15 cellular contexts compared by ENCODE assay signal in the genomic region with DNA sequence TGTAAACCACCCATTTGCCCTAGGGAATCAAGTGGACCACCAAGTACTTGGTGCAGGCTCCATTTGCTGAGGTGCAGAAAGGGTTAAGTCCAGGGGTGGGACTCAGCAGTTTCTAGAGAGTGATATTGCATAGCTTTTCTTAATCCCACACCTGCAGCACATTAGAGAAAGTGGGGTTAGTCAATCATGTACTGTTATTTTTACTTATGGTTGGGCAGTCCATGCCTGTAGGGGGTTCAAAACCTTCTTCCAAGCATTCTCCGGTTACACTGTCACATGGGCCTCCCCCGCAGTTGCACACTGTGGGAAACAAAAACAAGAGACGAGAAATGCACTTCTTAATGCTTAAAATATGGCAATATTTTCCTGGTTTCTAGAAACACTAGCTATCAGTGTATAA.
A peak's percentile ranks its signal among the peaks of the same experiment; 100 is the strongest.
DNase-seq lines count a peak whose midpoint lies in the region; ATAC-seq, FAIRE-seq and TF ChIP-seq lines count a peak whose summit lies in the region.
"Had no signal": no experiment of that assay in that cellular context is flagged by ENCODE, and none has a peak within 500 bp of the region (broad histone marks: within the 10 kb centered on the region; RNA-seq: fewer than 3 reads in every experiment).

No MANE protein-coding gene starts in this region.

- ATAC-seq in gastroesophageal sphincter: no peak
- ATAC-seq in pancreas: no peak
- ATAC-seq in HG02885 (IDR thresholded peaks at IDR 0.05; ENCODE audit: poor library complexity, unreplicated experiment): no peak
- ATAC-seq: HepG2 had no signal

- FAIRE-seq in pancreas (lab: Jason Lieb, UNC): no peak
- FAIRE-seq: H54, HepG2 had no signal

- H3K27me3 ChIP-seq in gastroesophageal sphincter: no peaks in the 10 kb centered on the region
- no peaks in the 10 kb centered on the region for H3K27me3 ChIP-seq in pancreas
- H3K27me3 ChIP-seq: dorsolateral prefrontal cortex had no signal

- no peak for TF ChIP-seq POLR2A in gastroesophageal sphincter (IDR thresholded peaks at IDR 0.05)

- DNase-seq in GM03348 (ENCODE audit: low spot score): peak; percentile 35
- DNase-seq in astrocyte of the cerebellum (ENCODE audit: low read depth): peak; percentile 76
- DNase-seq in smooth muscle cell of the brain vasculature (ENCODE audit: low read depth, low spot score): peak; percentile 89
- DNase-seq in cerebellum (ENCODE audit: low spot score): no peak
- no peak for DNase-seq in SIG-M5 (lab: John Stamatoyannopoulos, UW)
- DNase-seq in pancreas: no peak
- DNase-seq: activated CD4-positive, CD25-positive, alpha-beta regulatory T cell; amygdala; dorsolateral prefrontal cortex; left cardiac atrium had no signal

- in situ Hi-C loops in astrocyte of the cerebellum (cut with HindIII; ENCODE audit: low sequenced_read_pairs): no loop called here

- no peak for TF ChIP-seq CTCF in astrocyte of the cerebellum (IDR thresholded peaks at IDR 0.05; ENCODE audit: low read depth, low read length, missing control alignments)
- no peak for TF ChIP-seq CTCF in gastroesophageal sphincter (IDR thresholded peaks at IDR 0.05)
- TF ChIP-seq CTCF in pancreas (IDR thresholded peaks at IDR 0.05): no peak

- 12 to 55% methylated on average over 3 of the region's 3 CpGs for WGBS in gastroesophageal sphincter (ENCODE audit: low coverage in 1 of 2), 2 donors
- 67 to 72% methylated on average over 3 of the region's 3 CpGs for WGBS in pancreas, 2 donors

- H3K4me3 ChIP-seq in astrocyte of the cerebellum (ENCODE audit: low read depth, low read length) (no peak overlapping the region), gastroesophageal sphincter (no peak overlapping the region), pancreas (no peak overlapping the region)
- H3K4me3 ChIP-seq: dorsolateral prefrontal cortex had no signal

- no peaks in the 10 kb centered on the region for H3K9me3 ChIP-seq in gastroesophageal sphincter
- no peaks in the 10 kb centered on the region for H3K9me3 ChIP-seq in pancreas

- H3K4me1 ChIP-seq in gastroesophageal sphincter (peaks cover 12 to 78% (median 22%) of the 10 kb centered on the region in 3 donors), pancreas (no peaks in the 10 kb centered on the region)

- H3K36me3 ChIP-seq in gastroesophageal sphincter (peaks cover 2 to 73% of the 10 kb centered on the region in 2 donors), pancreas (no peaks in the 10 kb centered on the region)

- intact Hi-C loops in pancreas (cut with DNase I): no loop called here

- H3K27ac ChIP-seq in gastroesophageal sphincter: peak overlapping the region; percentile 5 to 78 (median 72)
- H3K27ac ChIP-seq in pancreas: no peak overlapping the region
- H3K27ac ChIP-seq: C4-2B, dorsolateral prefrontal cortex had no signal

- TF ChIP-seq EP300 in gastroesophageal sphincter (IDR thresholded peaks at IDR 0.05): no peak

Comparison
In these comparisons a context has a peak if more than half of its experiments do, and no peak if none do; other contexts are left out.
1. DNase-seq: peak in GM03348 (single experiment), astrocyte of the cerebellum (single experiment) and smooth muscle cell of the brain vasculature (single experiment); none in cerebellum (single experiment), SIG-M5 (single experiment) and pancreas (0 of 6).
2. H3K27ac ChIP-seq: peak in gastroesophageal sphincter (4 of 4); none in pancreas (0 of 4).